In the genomic region with DNA sequence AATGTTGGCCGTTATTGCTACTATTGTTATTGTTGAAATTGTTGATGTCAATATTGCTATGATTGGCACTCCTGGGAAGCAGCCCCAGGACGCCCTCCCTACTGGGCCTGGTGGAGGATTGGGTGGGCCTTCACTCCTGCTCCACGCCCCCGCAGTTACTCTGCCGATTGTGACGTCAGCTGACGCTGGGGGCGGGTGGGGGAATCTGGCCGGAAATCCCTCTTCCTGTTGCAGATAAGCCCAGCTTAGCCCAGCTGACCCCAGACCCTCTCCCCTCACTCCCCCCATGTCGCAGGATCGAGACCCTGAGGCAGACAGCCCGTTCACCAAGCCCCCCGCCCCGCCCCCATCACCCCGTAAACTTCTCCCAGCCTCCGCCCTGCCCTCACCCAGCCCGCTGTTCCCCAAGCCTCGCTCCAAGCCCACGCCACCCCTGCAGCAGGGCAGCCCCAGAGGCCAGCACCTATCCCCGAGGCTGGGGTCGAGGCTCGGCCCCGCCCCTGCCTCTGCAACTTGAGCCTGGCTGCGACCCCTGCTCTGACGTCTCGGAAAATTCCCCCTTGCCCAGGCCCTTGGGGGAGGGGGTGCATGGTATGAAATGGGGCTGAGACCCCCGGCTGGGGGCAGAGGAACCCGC, we compare ENCODE assay signal across 9 cellular contexts. TPM values are rescaled to one million over a fixed set of nuclear protein-coding genes. Genes with fewer than 3 reads are reported as not detected.
DNase-seq lines count a peak whose midpoint lies in the region; ATAC-seq, FAIRE-seq and TF ChIP-seq lines count a peak whose summit lies in the region.
"Had no signal": no experiment of that assay in that cellular context is flagged by ENCODE, and none has a peak within 500 bp of the region (broad histone marks: within the 10 kb centered on the region; RNA-seq: fewer than 3 reads in every experiment).

A gene with protein sequence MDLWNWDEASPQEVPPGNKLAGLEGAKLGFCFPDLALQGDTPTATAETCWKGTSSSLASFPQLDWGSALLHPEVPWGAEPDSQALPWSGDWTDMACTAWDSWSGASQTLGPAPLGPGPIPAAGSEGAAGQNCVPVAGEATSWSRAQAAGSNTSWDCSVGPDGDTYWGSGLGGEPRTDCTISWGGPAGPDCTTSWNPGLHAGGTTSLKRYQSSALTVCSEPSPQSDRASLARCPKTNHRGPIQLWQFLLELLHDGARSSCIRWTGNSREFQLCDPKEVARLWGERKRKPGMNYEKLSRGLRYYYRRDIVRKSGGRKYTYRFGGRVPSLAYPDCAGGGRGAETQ (plus strand): TSS at position 231 of the 637 bp plus-strand sequence. CDS start 716 bp downstream, outside the sequence.

- peaks cover 5 to 19% (median 18%) of the 10 kb centered on the region in 6 donors for H3K36me3 ChIP-seq in spleen

- no peak for DNase-seq in GM12891 (ENCODE audit: insufficient read length, low spot score)
- DNase-seq in T-helper 9 cell: peak; percentile 21
- peak; percentile 37 to 40 for DNase-seq in dermis microvascular lymphatic vessel endothelial cell (ENCODE audit: low read depth in 2 of 2)
- peak; percentile 84 for DNase-seq in spleen
- DNase-seq in frontal cortex (ENCODE audit: low spot score in 2 of 2): no peak

- WGBS in spleen, 5 donors: 11 to 18% (median 17%) methylated on average over 20 to 28 of the region's 28 CpGs

- peaks cover 0 to 52% (median 38%) of the 10 kb centered on the region in 6 donors for H3K4me1 ChIP-seq in spleen
- H3K4me1 ChIP-seq: parathyroid adenoma had no signal

- FAIRE-seq in GM12891 (lab: Jason Lieb, UNC): peak; percentile 71
- FAIRE-seq in frontal cortex (lab: Jason Lieb, UNC): no peak

- TF ChIP-seq CTCF in spleen (IDR thresholded peaks at IDR 0.05 in 8 of 11, conservative IDR thresholded peaks at IDR 0.05 in 3 of 11): no peak

- H3K9me3 ChIP-seq in spleen: no peaks in the 10 kb centered on the region

- no peak for ATAC-seq in HG02840 (IDR thresholded peaks at IDR 0.05; ENCODE audit: low FRiP score, unreplicated experiment)
- ATAC-seq in GM21390 (IDR thresholded peaks at IDR 0.05; ENCODE audit: unreplicated experiment): no peak
- no peak for ATAC-seq in HG03045 (IDR thresholded peaks at IDR 0.05; ENCODE audit: unreplicated experiment)

- intact Hi-C loops in spleen (cut with DNase I; ENCODE audit: low total_unique reads): no loop called here

- peak within 1 kb of the TSS in 1 of 8 donors; percentile 84 for H3K4me3 ChIP-seq in spleen

- peaks cover 0 to 10% (median 0%) of the 10 kb centered on the region in 7 donors for H3K27me3 ChIP-seq in spleen (replicated peaks in 1 of 7)

- TF ChIP-seq POLR2A in GM12891 (IDR thresholded peaks at IDR 0.05; ENCODE audit: low read depth, low read length) (no peak), spleen (IDR thresholded peaks at IDR 0.05) (no peak)

- peak within 1 kb of the TSS in 5 of 8 donors; percentile 29 to 95 (median 92) for H3K27ac ChIP-seq in spleen

TF ChIP-seq in GM12891, 5 proteins besides CTCF, POLR2A, EP300 and RAD21:
- TF ChIP-seq TAF1 (IDR thresholded peaks at IDR 0.05; ENCODE audit: low read depth, low read length) (no peak), SPI1 (IDR thresholded peaks at IDR 0.05; ENCODE audit: low read depth, low read length) (0 out of 2 replicates have a peak, but pooled peaks have one; percentile 4)
TF ChIP-seq in GM12891: peak in this region for 1.

RNA-seq across cellular contexts. Expression of the gene that starts here (rescaled TPM):
- 0.53 TPM for polyA plus RNA-seq in GM12891 (2012; ENCODE audit: low read depth, missing spikeins)
- total RNA-seq in dermis microvascular lymphatic vessel endothelial cell (under 0.01 and 0.26 TPM in 2 replicates), spleen (under 1 TPM in 2 of 7 donors, not detected in 5; 0.43 to 0.57 TPM), frontal cortex (0.82 TPM)
- polyA plus RNA-seq in spleen: 1 to 10 TPM in 2 of 3 donors, under 1 TPM in 1; 0.99 to 1.2 (median 1.1) TPM

Comparison
In these comparisons a context has a peak if more than half of its experiments do, and no peak if none do; other contexts are left out.
1. Peak in DNase-seq in dermis microvascular lymphatic vessel endothelial cell; RNA of the gene not detected or under 1 TPM.
2. DNase-seq: peak in T-helper 9 cell (single experiment) and spleen (single experiment); none in GM12891 (single experiment) and frontal cortex (0 of 2).